Comparison of ENCODE assay signal across 13 cellular contexts in genomic region chr17:27565874-27566672, GRCh38.
DNase-seq lines count a peak whose midpoint lies in the region; ATAC-seq lines count a peak whose summit lies in the region.
"Had no signal": no experiment of that assay in that cellular context is flagged by ENCODE, and none has a peak within 500 bp of the region (broad histone marks: within the 10 kb centered on the region; RNA-seq: fewer than 3 reads in every experiment).

No MANE protein-coding gene starts in this region.

- H3K9me3 Mint-ChIP-seq in immature natural killer cell = no peaks in the 10 kb centered on the region
- H3K9me3 Mint-ChIP-seq: brain had no signal

- peaks cover 0 to 3% (median 0%) of the 10 kb centered on the region in 3 donors for H3K36me3 Mint-ChIP-seq in immature natural killer cell

- H3K27ac Mint-ChIP-seq in immature natural killer cell = peak overlapping the region; percentile 57 to 93 (median 90)

- peak; percentile 51 for ATAC-seq in HG02610 (IDR thresholded peaks at IDR 0.05; ENCODE audit: unreplicated experiment)
- no peak for ATAC-seq in HG03039 (IDR thresholded peaks at IDR 0.05; ENCODE audit: unreplicated experiment)
- ATAC-seq in GM21528 (IDR thresholded peaks at IDR 0.05; ENCODE audit: low FRiP score, unreplicated experiment) = no peak
- ATAC-seq: left colon, Panc1, pancreas had no signal

- H3K4me3 Mint-ChIP-seq in immature natural killer cell = no peak overlapping the region
- H3K4me3 Mint-ChIP-seq: brain had no signal

- peaks cover 0 to 4% (median 4%) of the 10 kb centered on the region in 3 donors for H3K27me3 Mint-ChIP-seq in immature natural killer cell (ENCODE audit: low read depth in 3 of 3)
- H3K27me3 Mint-ChIP-seq: brain had no signal

- DNase-seq in activated CD8-positive, alpha-beta memory T cell treated with anti-CD3 and anti-CD28 coated beads, Interleukin-2, amount 50 U/mL, for 24 hours (ENCODE audit: extremely low read depth) = peak; percentile 31
- DNase-seq in immature natural killer cell = no peak
- DNase-seq in stimulated activated CD4-positive, alpha-beta T cell treated with anti-CD3 and anti-CD28 coated beads, TNF-alpha, amount 100 ng/mL, for 48 hours (ENCODE audit: low read depth in 3 of 3) = peak in 2 of 3 donors; percentile 49 to 60
- no peak for DNase-seq in cerebellum (ENCODE audit: low spot score)
- DNase-seq: DND-41, left colon, NCI-H2029, pancreas had no signal

- peaks cover 58 to 59% of the 10 kb centered on the region in 2 donors for H3K4me1 Mint-ChIP-seq in immature natural killer cell

Comparison
In these comparisons a context has a peak if more than half of its experiments do, and no peak if none do; other contexts are left out.
1. DNase-seq: peak in activated CD8-positive, alpha-beta memory T cell treated with anti-CD3 and anti-CD28 coated beads, Interleukin-2, amount 50 U/mL, for 24 hours (single experiment) and stimulated activated CD4-positive, alpha-beta T cell treated with anti-CD3 and anti-CD28 coated beads, TNF-alpha, amount 100 ng/mL, for 48 hours (2 of 3); none in immature natural killer cell (0 of 3) and cerebellum (single experiment).